ENCODE assay signal across 14 cellular contexts in genomic region chr15:29774900-29775299, GRCh38. TPM values are rescaled to one million over a fixed set of nuclear protein-coding genes. Genes with fewer than 3 reads are reported as not detected.
DNase-seq lines count a peak whose midpoint lies in the region; ATAC-seq and TF ChIP-seq lines count a peak whose summit lies in the region.
"Had no signal": no experiment of that assay in that cellular context is flagged by ENCODE, and none has a peak within 500 bp of the region (broad histone marks: within the 10 kb centered on the region; RNA-seq: fewer than 3 reads in every experiment).

No MANE protein-coding gene starts in this region.

- H3K4me3 ChIP-seq in cardiac fibroblast (replicated peaks in 1 of 2; ENCODE audit: low read depth in 2 of 2, low read length in 2 of 2) (no peak overlapping the region), right atrium auricular region (no peak overlapping the region)
- H3K4me3 ChIP-seq: stomach had no signal

- no peak overlapping the region for H3K27ac ChIP-seq in right atrium auricular region
- H3K27ac ChIP-seq: stomach had no signal

- H3K27me3 ChIP-seq in right atrium auricular region, result no peaks in the 10 kb centered on the region
- H3K27me3 ChIP-seq: stomach had no signal

- DNase-seq in Daoy (ENCODE audit: low read depth), result peak; percentile 56
- peak; percentile 86 for DNase-seq in NCI-H460 (ENCODE audit: extremely low read depth, low read depth)
- DNase-seq in cardiac fibroblast (ENCODE audit: low read depth in 2 of 2), result peak; percentile 42 to 92
- DNase-seq in kidney tubule cell (ENCODE audit: low spot score), result peak; percentile 79
- no peak for DNase-seq in sciatic nerve (ENCODE audit: low spot score)
- DNase-seq in ureter (ENCODE audit: low spot score), result no peak
- DNase-seq in right atrium auricular region (ENCODE audit: low spot score), result no peak
- no peak for DNase-seq in AG08396 (ENCODE audit: low spot score)
- DNase-seq: activated T-cell treated with anti-CD3 and anti-CD28 coated beads, Interleukin-2, amount 50 U/mL, for 4 hours; aorta; GDM1; NCI-H1930; stomach had no signal

- ATAC-seq in sciatic nerve, result no peak
- ATAC-seq: activated T-cell treated with anti-CD3 and anti-CD28 coated beads, Interleukin-2, amount 50 U/mL, for 4 hours had no signal

- peaks cover 0 to 55% of the 10 kb centered on the region in 2 donors for H3K4me1 ChIP-seq in right atrium auricular region

- TF ChIP-seq CTCF in cardiac fibroblast (IDR thresholded peaks at IDR 0.05; ENCODE audit: low read depth, low read length), result no peak
- TF ChIP-seq CTCF in right atrium auricular region (IDR thresholded peaks at IDR 0.05), result no peak

- peaks cover 13% of the 10 kb centered on the region for H3K36me3 ChIP-seq in right atrium auricular region

- intact Hi-C loops in sciatic nerve (cut with DNase I), result no loop called here

- no peaks in the 10 kb centered on the region for H3K9me3 ChIP-seq in right atrium auricular region
- H3K9me3 ChIP-seq: stomach had no signal

RNA-seq across cellular contexts. Expression of gene TJP1, which starts 47.4 kb away (rescaled TPM):
- total RNA-seq in Daoy (2014; rRNA removed; shearing (Covaris generic)), result 25.2 and 29.4 TPM in 2 replicates
- total RNA-seq in NCI-H460 (2014; rRNA removed; shearing (Covaris generic)), result 65.6 and 67.7 TPM in 2 replicates
- polyA plus RNA-seq in NCI-H460 (2014; cell fraction: nucleus; rRNA removed), result 27.3 and 38.6 TPM in 2 replicates
- total RNA-seq in sciatic nerve (465 TPM), ureter (120 TPM), right atrium auricular region (100 to 1,000 TPM in 1 of 2 donors, 10 to 100 TPM in 1; 86.9 to 110 TPM)
- polyA plus RNA-seq: CD14-positive monocyte had no signal

Comparison
In these comparisons a context has a peak if more than half of its experiments do, and no peak if none do; other contexts are left out.
1. DNase-seq: peak in Daoy (single experiment), NCI-H460 (single experiment), cardiac fibroblast (2 of 2) and kidney tubule cell (single experiment); none in sciatic nerve (single experiment), ureter (single experiment), right atrium auricular region (single experiment) and AG08396 (single experiment).